ENCODE assay signal across 8 cellular contexts in genomic region chr20:62928246-62928939, GRCh38. TPM values are rescaled to one million over a fixed set of nuclear protein-coding genes. Genes with fewer than 3 reads are reported as not detected.
DNase-seq lines count a peak whose midpoint lies in the region; ATAC-seq and TF ChIP-seq lines count a peak whose summit lies in the region.

No MANE protein-coding gene starts in this region.

- no peaks in the 10 kb centered on the region for H3K9me3 Mint-ChIP-seq in activated naive CD8-positive, alpha-beta T cell (ENCODE audit: low read depth)

- ATAC-seq in HCT116: no peak
- no peak for ATAC-seq in GM21737 (IDR thresholded peaks at IDR 0.05; ENCODE audit: unreplicated experiment)
- ATAC-seq in HG02588 (IDR thresholded peaks at IDR 0.05; ENCODE audit: unreplicated experiment): no peak

- 13 to 24% (median 18%) methylated on average over 14 of the region's 14 CpGs for WGBS in spleen, 5 donors
- no CpG with 5 or more reads among the region's 14 CpGs for WGBS in neuronal stem cell (ENCODE audit: extremely low coverage in 2 of 2, insufficient read length in 2 of 2, insufficient replicate concordance in 1 of 2), 2 donors

- H2BK120ac ChIP-seq in neuronal stem cell (ENCODE audit: low read depth, low read length): no peak overlapping the region

- no peak for TF ChIP-seq RAD21 in HCT116 (IDR thresholded peaks at IDR 0.05; ENCODE audit: low read depth)

- no peak overlapping the region for H4K8ac ChIP-seq in neuronal stem cell (ENCODE audit: low read depth, low read length)

- peak overlapping the region; percentile 89 for H3K4me3 Mint-ChIP-seq in activated naive CD8-positive, alpha-beta T cell

- no peaks in the 10 kb centered on the region for H3K27me3 ChIP-seq in HCT116 (ENCODE audit: insufficient read depth, low read length)
- no peaks in the 10 kb centered on the region for H3K27me3 ChIP-seq in iPS-15b (ENCODE audit: control insufficient read depth, insufficient read depth, low read length)
- H3K27me3 ChIP-seq in spleen (replicated peaks in 1 of 7): no peaks in the 10 kb centered on the region
- no peaks in the 10 kb centered on the region for H3K27me3 ChIP-seq in neuronal stem cell (ENCODE audit: control insufficient read depth in 3 of 3, insufficient read depth in 3 of 3, low read depth in 1 of 3, low read length in 3 of 3)

- POLR2A ChIA-PET in HCT116 (lab: Charles Lee): no interaction called here
- POLR2A ChIA-PET in HEK293T (lab: Yijun Ruan, JAX): interaction anchor here (6.5 kb wide), 1 partner anchor 8 kb away, joined by 50 read pairs; the partner anchor contains the start of gene GID8

- no peaks in the 10 kb centered on the region for H3K36me3 Mint-ChIP-seq in activated naive CD8-positive, alpha-beta T cell

- H3K79me2 ChIP-seq in HCT116 (ENCODE audit: insufficient read depth, low read length): peaks cover 99% of the 10 kb centered on the region

- DNase-seq in HCT116 (ENCODE audit: low read depth, low spot score): no peak
- peak; percentile 77 for DNase-seq in spleen
- DNase-seq in neuronal stem cell (ENCODE audit: low spot score): no peak
- DNase-seq in HEK293T (ENCODE audit: extremely low spot score): no peak

- H3K27ac ChIP-seq in HCT116 (ENCODE audit: low read depth, low read length): peak overlapping the region; percentile 23; the same call in 1 of the 2 replicates
- H3K27ac ChIP-seq in spleen: peak overlapping the region; percentile 24 to 100 (median 90)
- no peak overlapping the region for H3K27ac ChIP-seq in neuronal stem cell (replicated peaks; ENCODE audit: low read length)

- TF ChIP-seq POLR2A in HCT116 (IDR thresholded peaks at IDR 0.05; ENCODE audit: borderline replicate concordance, extremely low read depth, insufficient read depth, insufficient read length) (no peak), spleen (IDR thresholded peaks at IDR 0.05) (no peak)

- peaks cover 42% of the 10 kb centered on the region for H4K20me1 ChIP-seq in HCT116 (ENCODE audit: insufficient read depth)

- intact Hi-C loops in HCT116 (cut with micrococcal nuclease) (no loop called here), spleen (cut with DNase I; ENCODE audit: low total_unique reads) (no loop called here)

- no peaks in the 10 kb centered on the region for H3K27me3 Mint-ChIP-seq in activated naive CD8-positive, alpha-beta T cell

- CTCF ChIA-PET in HCT116 (lab: Charles Lee): no interaction called here
- CTCF ChIA-PET in HEK293T (lab: Yijun Ruan, JAX): interaction anchor here (0.5 to 2.2 kb wide), 2 partner anchors 21 to 120 kb away, joined by 8 read pairs; no protein-coding TSS in a partner anchor

- H2AFZ ChIP-seq in HCT116 (ENCODE audit: low read depth, low read length, poor library complexity, severe bottlenecking): no peak overlapping the region
- H2AFZ ChIP-seq in neuronal stem cell (ENCODE audit: low read length): no peak overlapping the region

- no peak overlapping the region for H3K23ac ChIP-seq in neuronal stem cell (ENCODE audit: low read depth, low read length, poor library complexity)

- peaks cover 64% of the 10 kb centered on the region for H3K4me1 Mint-ChIP-seq in activated naive CD8-positive, alpha-beta T cell (ENCODE audit: low read depth)

- H3K4me2 ChIP-seq in HCT116 (ENCODE audit: low read length) (no peak overlapping the region), neuronal stem cell (ENCODE audit: insufficient read depth, low read length, poor library complexity, severe bottlenecking) (no peak overlapping the region)

- no peak overlapping the region for H3K18ac ChIP-seq in neuronal stem cell (ENCODE audit: low read length)

- TF ChIP-seq CTCF in HCT116 (IDR thresholded peaks at IDR 0.05 in 2 of 3, conservative IDR thresholded peaks at IDR 0.05 in 1 of 3; ENCODE audit: borderline replicate concordance in 1 of 3, insufficient read depth in 1 of 3, low read depth in 2 of 3, low read length in 2 of 3): no peak
- TF ChIP-seq CTCF in spleen (IDR thresholded peaks at IDR 0.05 in 8 of 11, conservative IDR thresholded peaks at IDR 0.05 in 3 of 11): no peak

- RAD21 ChIA-PET in HCT116 (lab: Charles Lee; ENCODE audit: low non-redundant PET in 1 of 2, low total read pairs in 2 of 2, uncharacterized antibody in 2 of 2, unreplicated experiment in 2 of 2): no interaction called here

- H3K9me3 ChIP-seq in HCT116 (ENCODE audit: control insufficient read depth in 1 of 2, insufficient read depth in 1 of 2, low read depth in 1 of 2, low read length in 2 of 2): no peaks in the 10 kb centered on the region
- no peaks in the 10 kb centered on the region for H3K9me3 ChIP-seq in iPS-15b (ENCODE audit: control insufficient read depth, insufficient read depth, low read length)
- no peaks in the 10 kb centered on the region for H3K9me3 ChIP-seq in spleen
- no peaks in the 10 kb centered on the region for H3K9me3 ChIP-seq in neuronal stem cell (replicated peaks in 1 of 2; ENCODE audit: control insufficient read depth in 2 of 2, insufficient read depth in 1 of 2, low read depth in 1 of 2, low read length in 2 of 2)

- no peaks in the 10 kb centered on the region for H3K9me2 ChIP-seq in HCT116 (ENCODE audit: insufficient read depth)

- H2BK5ac ChIP-seq in neuronal stem cell (ENCODE audit: low read length): no peak overlapping the region

- H2BK15ac ChIP-seq in neuronal stem cell (ENCODE audit: low read length): no peak overlapping the region

- H3K4me3 ChIP-seq in HCT116 (replicated peaks in 1 of 2; ENCODE audit: low read depth in 1 of 2, low read length in 2 of 2) (no peak overlapping the region), iPS-15b (ENCODE audit: low read depth, low read length) (peak overlapping the region; percentile 88), spleen (peak overlapping the region; percentile 58 to 99 (median 64)), neuronal stem cell (ENCODE audit: low read length in 2 of 2) (no peak overlapping the region)

- H3K4me1 ChIP-seq in HCT116 (ENCODE audit: control insufficient read depth in 1 of 2, insufficient read depth in 2 of 2, low read length in 2 of 2) (peaks cover 26 to 63% of the 10 kb centered on the region in 2 experiments), iPS-15b (ENCODE audit: control insufficient read depth, insufficient read depth, low read length) (peaks cover 34% of the 10 kb centered on the region), spleen (peaks cover 49 to 93% (median 73%) of the 10 kb centered on the region in 6 donors), neuronal stem cell (ENCODE audit: control insufficient read depth in 2 of 2, insufficient read depth in 1 of 2, low read depth in 1 of 2, low read length in 2 of 2) (peaks cover 13 to 22% of the 10 kb centered on the region in 2 donors)

- no TSS peak for BruUV-seq in HCT116 (replicated peaks; lab: Mats Ljungman, UMichigan)

- H2BK12ac ChIP-seq in neuronal stem cell (ENCODE audit: low read length): no peak overlapping the region

- no peak overlapping the region for H4K91ac ChIP-seq in neuronal stem cell (ENCODE audit: low read depth, low read length, poor library complexity)

- no peak overlapping the region for H3K14ac ChIP-seq in neuronal stem cell (ENCODE audit: low read length)

- H2AK5ac ChIP-seq in neuronal stem cell (ENCODE audit: low read depth, low read length): no peak overlapping the region

- H3K79me1 ChIP-seq in neuronal stem cell (ENCODE audit: low read depth, low read length): peaks cover 2% of the 10 kb centered on the region

- H3K36me3 ChIP-seq in HCT116 (ENCODE audit: control insufficient read depth in 1 of 2, insufficient read depth in 2 of 2, low read length in 2 of 2): peaks cover under 1 to 5% of the 10 kb centered on the region in 2 experiments; a peak in 1 of 4 replicates
- no peaks in the 10 kb centered on the region for H3K36me3 ChIP-seq in iPS-15b (ENCODE audit: control insufficient read depth, insufficient read depth, low read length)
- H3K36me3 ChIP-seq in spleen: peaks cover 0 to 11% (median 3%) of the 10 kb centered on the region in 6 donors
- peaks cover 3 to 34% of the 10 kb centered on the region in 2 donors for H3K36me3 ChIP-seq in neuronal stem cell (replicated peaks in 1 of 2; ENCODE audit: control insufficient read depth in 2 of 2, insufficient read depth in 2 of 2, low read length in 2 of 2)

- H3K9ac ChIP-seq in HCT116 (ENCODE audit: low read length): no peak overlapping the region
- H3K9ac ChIP-seq in iPS-15b (ENCODE audit: low read depth, low read length): peak overlapping the region; percentile 88
- H3K9ac ChIP-seq in neuronal stem cell (ENCODE audit: low read depth, low read length, poor library complexity): no peak overlapping the region

- H3K4ac ChIP-seq in neuronal stem cell (ENCODE audit: low read length): no peak overlapping the region

- H3K27ac Mint-ChIP-seq in activated naive CD8-positive, alpha-beta T cell: peak overlapping the region; percentile 87

TF ChIP-seq in HCT116, 20 proteins besides CTCF, POLR2A, EP300 and RAD21 (continues in another document):
- TF ChIP-seq SP1 (IDR thresholded peaks at IDR 0.05; ENCODE audit: low read depth) (no peak), SIN3A (IDR thresholded peaks at IDR 0.05; ENCODE audit: low read depth) (no peak), POLR2AphosphoS5 (IDR thresholded peaks at IDR 0.05; ENCODE audit: low read depth, low read length) (no peak)

TF ChIP-seq in HEK293T, 16 proteins besides CTCF, POLR2A, EP300 and RAD21:
- TF ChIP-seq ELF4 (IDR thresholded peaks at IDR 0.05) (no peak), BHLHE40 (IDR thresholded peaks at IDR 0.05; ENCODE audit: borderline replicate concordance) (no peak), PKNOX1 (IDR thresholded peaks at IDR 0.05) (no peak)
TF ChIP-seq in HEK293T: peak in this region for 0.

RNA-seq across cellular contexts. Expression of gene DIDO1, which starts 2.1 kb away (rescaled TPM):
- total RNA-seq in HCT116 (2021; ENCODE audit: unreplicated experiment) (41.4 TPM), spleen (10 to 100 TPM; 61.2 to 79.6 (median 76.0) TPM)
- polyA plus RNA-seq in HCT116 (2012): 18.9 and 21.9 TPM in 2 replicates
- 10 to 100 TPM; 17.4 to 23.2 (median 17.8) TPM for polyA plus RNA-seq in spleen
- polyA plus RNA-seq in neuronal stem cell (2013, experiment 1 of 2): 50.1 TPM
- polyA plus RNA-seq in neuronal stem cell (2013, experiment 2 of 2): 49.8 TPM

RNA-seq across cellular contexts. Expression of gene GID8, which starts 9.6 kb away (rescaled TPM):
- 35.6 TPM for total RNA-seq in HCT116 (2021; ENCODE audit: unreplicated experiment)
- polyA plus RNA-seq in HCT116 (2012): 22.1 and 24.1 TPM in 2 replicates
- 10 to 100 TPM; 26.5 to 33.3 (median 29.6) TPM for total RNA-seq in spleen
- polyA plus RNA-seq in spleen: 10 to 100 TPM in 2 of 3 donors, 1 to 10 TPM in 1; 9.7 to 12.9 (median 12.0) TPM
- polyA plus RNA-seq in neuronal stem cell (2013, experiment 1 of 2): 34.3 TPM
- 35.7 TPM for polyA plus RNA-seq in neuronal stem cell (2013, experiment 2 of 2)

RNA-seq across cellular contexts. Expression of gene SLC17A9, which starts 24.1 kb away (rescaled TPM):
- 37.6 TPM for total RNA-seq in HCT116 (2021; ENCODE audit: unreplicated experiment)
- 24.4 and 24.9 TPM in 2 replicates for polyA plus RNA-seq in HCT116 (2012)
- 10 to 100 TPM; 18.8 to 41.9 (median 31.4) TPM for total RNA-seq in spleen
- polyA plus RNA-seq in spleen: 10 to 100 TPM; 34.4 to 95.3 (median 41.5) TPM
- 1.6 TPM for polyA plus RNA-seq in neuronal stem cell (2013, experiment 1 of 2)
- polyA plus RNA-seq in neuronal stem cell (2013, experiment 2 of 2): 1.9 TPM

Comparison
In these comparisons a context has a peak if more than half of its experiments do, and no peak if none do; other contexts are left out.
1. H3K4me3 ChIP-seq: peak in iPS-15b (single experiment) and spleen (8 of 8); none in HCT116 (0 of 2) and neuronal stem cell (0 of 2).